Comparison of ENCODE assay signal across 15 cellular contexts in the genomic region with DNA sequence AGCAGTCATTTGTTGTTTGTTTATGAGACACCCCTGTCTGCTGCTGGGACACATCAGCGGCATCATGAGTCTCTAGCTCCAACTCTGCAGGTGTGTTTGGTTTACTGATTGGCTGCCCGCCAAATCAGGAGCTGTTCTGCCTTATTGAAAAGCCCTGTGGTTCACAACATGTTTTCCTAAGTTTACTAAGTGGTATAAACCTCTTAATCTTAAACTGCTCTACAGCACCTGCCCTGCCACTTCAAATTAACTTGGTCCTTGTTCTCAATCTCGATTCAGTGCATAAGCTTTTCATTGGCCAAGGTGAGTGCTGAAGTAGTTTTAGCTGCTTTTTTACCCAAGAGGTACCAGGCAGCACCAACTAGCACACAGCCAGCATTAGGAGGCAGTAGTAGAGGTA.
DNase-seq lines count a peak whose midpoint lies in the region; ATAC-seq and TF ChIP-seq lines count a peak whose summit lies in the region.
"Had no signal": no experiment of that assay in that cellular context is flagged by ENCODE, and none has a peak within 500 bp of the region (broad histone marks: within the 10 kb centered on the region; RNA-seq: fewer than 3 reads in every experiment).

No MANE protein-coding gene starts in this region.

- H3K27ac ChIP-seq in lung (ENCODE audit: low read depth in 1 of 2, low read length in 1 of 2) = no peak overlapping the region
- no peak overlapping the region for H3K27ac ChIP-seq in vagina
- H3K27ac ChIP-seq: BLaER1, psoas muscle, VCaP had no signal

- TF ChIP-seq POLR2A in vagina (IDR thresholded peaks at IDR 0.05) = no peak

- intact Hi-C loops in vagina (cut with DNase I) = no loop called here

- H3K27me3 ChIP-seq in lung (ENCODE audit: control insufficient read depth, insufficient read depth) (no peaks in the 10 kb centered on the region), vagina (no peaks in the 10 kb centered on the region)
- H3K27me3 ChIP-seq: BLaER1 had no signal

- no peaks in the 10 kb centered on the region for H3K9me3 ChIP-seq in lung (ENCODE audit: control insufficient read depth in 2 of 2, insufficient read depth in 1 of 2, low read length in 1 of 2)
- no peaks in the 10 kb centered on the region for H3K9me3 ChIP-seq in vagina
- H3K9me3 ChIP-seq: BLaER1, psoas muscle had no signal

- H3K4me3 ChIP-seq in lung = no peak overlapping the region
- no peak overlapping the region for H3K4me3 ChIP-seq in vagina
- H3K4me3 ChIP-seq: BLaER1, psoas muscle had no signal

- peak; percentile 87 for DNase-seq in DMS79 (lab: John Stamatoyannopoulos, UW)
- DNase-seq in NCI-H187 (lab: John Stamatoyannopoulos, UW) = peak; percentile 66 to 76
- DNase-seq in RPMI8226 = peak; percentile 97
- peak; percentile 71 for DNase-seq in lung (ENCODE audit: low spot score)
- DNase-seq in EL = no peak
- DNase-seq in vagina (ENCODE audit: extremely low spot score in 2 of 2) = no peak
- no peak for DNase-seq in SKM-1 treated with dmso at 0.1 percent for 144 hours (lab: John Stamatoyannopoulos, UW; ENCODE audit: unreplicated experiment)
- DNase-seq: activated gamma-delta T cell treated with Interleukin-2 at 50 U/mL for 16 hours, foreskin melanocyte, left ventricle myocardium superior, psoas muscle had no signal

- H3K4me1 ChIP-seq in lung (ENCODE audit: control insufficient read depth in 2 of 2, insufficient read depth in 2 of 2, low read length in 2 of 2) (peaks cover 0 to 4% of the 10 kb centered on the region in 2 donors), vagina (no peaks in the 10 kb centered on the region)
- H3K4me1 ChIP-seq: BLaER1, psoas muscle had no signal

- TF ChIP-seq CTCF in lung (IDR thresholded peaks at IDR 0.05; ENCODE audit: control extremely low read depth, extremely low read depth) (no peak), vagina (IDR thresholded peaks at IDR 0.05) (no peak)

- no peaks in the 10 kb centered on the region for H3K36me3 ChIP-seq in lung (ENCODE audit: control insufficient read depth in 2 of 2, insufficient read depth in 2 of 2, low read length in 2 of 2)
- H3K36me3 ChIP-seq in vagina = no peaks in the 10 kb centered on the region
- H3K36me3 ChIP-seq: BLaER1 had no signal

- ATAC-seq in lung (ENCODE audit: insufficient read depth, low FRiP score) (peak; percentile 76), GM19395 (IDR thresholded peaks at IDR 0.05; ENCODE audit: unreplicated experiment) (no peak)
- ATAC-seq: left ventricle myocardium superior, Panc1, psoas muscle had no signal

- WGBS in lung, 2 donors = 46 to 54% methylated on average over 3 of the region's 3 CpGs

Comparison
In these comparisons a context has a peak if more than half of its experiments do, and no peak if none do; other contexts are left out.
1. DNase-seq: peak in DMS79 (single experiment), NCI-H187 (2 of 2), RPMI8226 (single experiment) and lung (single experiment); none in EL (single experiment), vagina (0 of 2) and SKM-1 treated with dmso at 0.1 percent for 144 hours (single experiment).